In genomic region chr1:223320959-223321358, GRCh38 we compare ENCODE assay signal across 18 cellular contexts. TPM values are rescaled to one million over a fixed set of nuclear protein-coding genes. Genes with fewer than 3 reads are reported as not detected.
DNase-seq lines count a peak whose midpoint lies in the region; ATAC-seq, FAIRE-seq and TF ChIP-seq lines count a peak whose summit lies in the region.
"Had no signal": no experiment of that assay in that cellular context is flagged by ENCODE, and none has a peak within 500 bp of the region (broad histone marks: within the 10 kb centered on the region; RNA-seq: fewer than 3 reads in every experiment).

No MANE protein-coding gene starts in this region.

- no peak for ATAC-seq in A549
- ATAC-seq in K562: no peak
- ATAC-seq in stimulated activated effector memory CD8-positive, alpha-beta T cell treated with anti-CD3 and anti-CD28 coated beads, Interleukin-12 subunit alpha, Interleukin-12 subunit beta, amount 100 ng/mL, for 72 hours: no peak

- in situ Hi-C loops in K562 (cut with MboI): no loop called here

- no peaks in the 10 kb centered on the region; the same call in 1 of the 2 replicates for H3K27me3 ChIP-seq in H9 (ENCODE audit: insufficient read depth, low read length)
- peaks cover 4 to 19% of the 10 kb centered on the region in 2 experiments; a peak in 4 of 5 replicates for H3K27me3 ChIP-seq in K562 (ENCODE audit: control insufficient read depth in 2 of 2, insufficient read depth in 2 of 2, low read length in 2 of 2)

- H3K23ac ChIP-seq in H9 (ENCODE audit: insufficient read length, low read depth, low read length): no peak overlapping the region

- 19% methylated on average over 6 of the region's 6 CpGs for WGBS in A549 (ENCODE audit: missing lambda C conversion rate)
- no CpG with 5 or more reads among the region's 6 CpGs for WGBS in H9 (ENCODE audit: extremely low coverage, insufficient read length, low lambda C conversion rate)
- WGBS in K562 (ENCODE audit: insufficient coverage, low coverage, missing lambda C conversion rate): 3% methylated on average over 6 of the region's 6 CpGs

- TF ChIP-seq RAD21 in A549 (conservative IDR thresholded peaks at IDR 0.05 in 1 of 2, IDR thresholded peaks at IDR 0.05 in 1 of 2): no peak
- TF ChIP-seq RAD21 in K562 (CRISPR knock-in tag; conservative IDR thresholded peaks at IDR 0.05 in 1 of 2, IDR thresholded peaks at IDR 0.05 in 1 of 2): no peak

- H3K27ac Mint-ChIP-seq in H9 (peak overlapping the region in 2 of 3 experiments; percentile 11 to 41; a peak in 1 of 7 replicates), nephron progenitor cell (peak overlapping the region; percentile 16)
- no peak overlapping the region for H3K27ac Mint-ChIP-seq in T-helper 2 cell treated with Interferon-gamma antibody and Interleukin-4, amounts not matched to agents 5 μg/mL and 100 μg/mL, for 36 hours
- H3K27ac Mint-ChIP-seq in stimulated activated effector memory CD8-positive, alpha-beta T cell treated with anti-CD3 and anti-CD28 coated beads, Interleukin-12 subunit alpha, Interleukin-12 subunit beta, amount 100 ng/mL, for 72 hours: no peak overlapping the region
- H3K27ac Mint-ChIP-seq: CD4-positive, alpha-beta T cell; GM23338; HFFc6 had no signal

- H2BK20ac ChIP-seq in H9 (ENCODE audit: low read depth, low read length, poor library complexity, severe bottlenecking): no peak overlapping the region

- H3K4me1 Mint-ChIP-seq in H9 (peaks cover 19 to 26% of the 10 kb centered on the region in 2 experiments), nephron progenitor cell (peaks cover 18% of the 10 kb centered on the region)
- peaks cover 5% of the 10 kb centered on the region for H3K4me1 Mint-ChIP-seq in T-helper 2 cell treated with Interferon-gamma antibody and Interleukin-4, amounts not matched to agents 5 μg/mL and 100 μg/mL, for 36 hours (ENCODE audit: low read depth)
- peaks cover 19% of the 10 kb centered on the region for H3K4me1 Mint-ChIP-seq in stimulated activated effector memory CD8-positive, alpha-beta T cell treated with anti-CD3 and anti-CD28 coated beads, Interleukin-12 subunit alpha, Interleukin-12 subunit beta, amount 100 ng/mL, for 72 hours

- H3K4me2 ChIP-seq in A549 (no peak overlapping the region), H9 (ENCODE audit: insufficient read depth, insufficient read length, low read length) (no peak overlapping the region), K562 (ENCODE audit: insufficient read depth, low read length) (no peak overlapping the region)
- H3K4me2 ChIP-seq: GM23338 had no signal

- H3K79me1 ChIP-seq in H9 (ENCODE audit: insufficient read depth, low read depth, low read length, poor library complexity, severe bottlenecking): no peaks in the 10 kb centered on the region

- no peak overlapping the region for H4K5ac ChIP-seq in H9 (ENCODE audit: insufficient read length, low read depth, low read length)

- H3K4me3 Mint-ChIP-seq in H9 (no peak overlapping the region), nephron progenitor cell (no peak overlapping the region)
- no peak overlapping the region for H3K4me3 Mint-ChIP-seq in T-helper 2 cell treated with Interferon-gamma antibody and Interleukin-4, amounts not matched to agents 5 μg/mL and 100 μg/mL, for 36 hours
- no peak overlapping the region for H3K4me3 Mint-ChIP-seq in stimulated activated effector memory CD8-positive, alpha-beta T cell treated with anti-CD3 and anti-CD28 coated beads, Interleukin-12 subunit alpha, Interleukin-12 subunit beta, amount 100 ng/mL, for 72 hours
- H3K4me3 Mint-ChIP-seq: CD4-positive, alpha-beta T cell; GM23338; HFFc6 had no signal

- no peak overlapping the region for H2BK5ac ChIP-seq in H9 (ENCODE audit: insufficient read length, low read length)

- DNase-seq in A549 (ENCODE audit: low read depth in 1 of 2, low spot score in 1 of 2) (no peak), H9 (no peak), K562 (ENCODE audit: extremely low read depth in 1 of 4, low spot score in 3 of 4) (no peak), nephron progenitor cell (no peak), epidermal melanocyte (ENCODE audit: insufficient read length, low spot score) (no peak)
- no peak for DNase-seq in T-helper 2 cell treated with Interferon-gamma antibody and Interleukin-4, amounts not matched to agents 5 μg/mL and 100 μg/mL, for 36 hours (ENCODE audit: low spot score)
- DNase-seq in stimulated activated effector memory CD8-positive, alpha-beta T cell treated with anti-CD3 and anti-CD28 coated beads, Interleukin-12 subunit alpha, Interleukin-12 subunit beta, amount 100 ng/mL, for 72 hours (ENCODE audit: low spot score in 2 of 2): no peak
- DNase-seq: AML-193; CD4-positive, alpha-beta T cell; DMS153; DMS79; GDM1; HFFc6 had no signal

- FAIRE-seq in A549 (lab: Jason Lieb, UNC) (no peak), K562 (lab: Jason Lieb, UNC) (no peak)
- FAIRE-seq: A204.1, H54, HTR-8/SVneo had no signal

- H3K79me2 ChIP-seq in H9 (ENCODE audit: insufficient read depth, low read length) (no peaks in the 10 kb centered on the region; the same call in 1 of the 2 replicates), K562 (ENCODE audit: control insufficient read depth, insufficient read depth, low read length) (no peaks in the 10 kb centered on the region)

- no peak for TF ChIP-seq EP300 in A549 (IDR thresholded peaks at IDR 0.05)
- no peak for TF ChIP-seq EP300 in K562 (IDR thresholded peaks at IDR 0.05; ENCODE audit: low read length)

- no peak overlapping the region for H4K8ac ChIP-seq in H9 (replicated peaks; ENCODE audit: insufficient read length, low read depth, low read length)

- H3K36me3 Mint-ChIP-seq in H9 (ENCODE audit: insufficient read depth in 1 of 3, low read depth in 3 of 3) (no peaks in the 10 kb centered on the region; a peak in 1 of 7 replicates), nephron progenitor cell (ENCODE audit: low read depth) (peaks cover 1% of the 10 kb centered on the region)
- no peaks in the 10 kb centered on the region for H3K36me3 Mint-ChIP-seq in T-helper 2 cell treated with Interferon-gamma antibody and Interleukin-4, amounts not matched to agents 5 μg/mL and 100 μg/mL, for 36 hours (ENCODE audit: low read depth)
- H3K36me3 Mint-ChIP-seq in stimulated activated effector memory CD8-positive, alpha-beta T cell treated with anti-CD3 and anti-CD28 coated beads, Interleukin-12 subunit alpha, Interleukin-12 subunit beta, amount 100 ng/mL, for 72 hours: no peaks in the 10 kb centered on the region

- no peak overlapping the region for H3T11ph ChIP-seq in H9 (ENCODE audit: low read length)

- no peaks in the 10 kb centered on the region for H3K36me3 ChIP-seq in K562 (ENCODE audit: control insufficient read depth, insufficient read depth, low read length)

- H2AFZ ChIP-seq in H9 (ENCODE audit: low read length): no peak overlapping the region
- H2AFZ ChIP-seq in K562 (ENCODE audit: low read depth, low read length): no peak overlapping the region

- no peak overlapping the region for H4K91ac ChIP-seq in H9 (ENCODE audit: insufficient read length, low read depth, low read length)

- no peak overlapping the region for H3K4me3 ChIP-seq in A549
- H3K4me3 ChIP-seq in K562: no peak overlapping the region
- H3K4me3 ChIP-seq: GM23338 had no signal

- POLR2A ChIA-PET in A549 (lab: Yijun Ruan, JAX) (no interaction called here), K562 (lab: Yijun Ruan, JAX) (interaction anchor here (1.0 kb wide), 1 partner anchor 8 kb away, joined by 3 read pairs; no protein-coding TSS in a partner anchor)

- no peaks in the 10 kb centered on the region for H3K23me2 ChIP-seq in H9 (ENCODE audit: insufficient read length, low read depth, low read length, poor library complexity, severe bottlenecking)

- H3K9me3 Mint-ChIP-seq in H9: peaks cover 0 to 4% of the 10 kb centered on the region in 2 experiments; a peak in 3 of 5 replicates
- H3K9me3 Mint-ChIP-seq in nephron progenitor cell: peaks cover 5% of the 10 kb centered on the region
- H3K9me3 Mint-ChIP-seq in T-helper 2 cell treated with Interferon-gamma antibody and Interleukin-4, amounts not matched to agents 5 μg/mL and 100 μg/mL, for 36 hours: no peaks in the 10 kb centered on the region
- no peaks in the 10 kb centered on the region for H3K9me3 Mint-ChIP-seq in stimulated activated effector memory CD8-positive, alpha-beta T cell treated with anti-CD3 and anti-CD28 coated beads, Interleukin-12 subunit alpha, Interleukin-12 subunit beta, amount 100 ng/mL, for 72 hours
- H3K9me3 Mint-ChIP-seq: GM23338, HFFc6 had no signal

- no peak overlapping the region for H2AK5ac ChIP-seq in H9 (ENCODE audit: insufficient read length, low read length)

- CTCF ChIA-PET in A549 (lab: Yijun Ruan, JAX): interaction anchor here (0.9 kb wide), 2 partner anchors 12 to 211 kb away, joined by 3 read pairs; no protein-coding TSS in a partner anchor
- CTCF ChIA-PET in K562 (lab: Yijun Ruan, JAX; ENCODE audit: low intra/inter-chr PET ratio): no interaction called here

- H2BK120ac ChIP-seq in H9 (ENCODE audit: low read depth, low read length, poor library complexity, severe bottlenecking): no peak overlapping the region

- no peak overlapping the region for H2BK15ac ChIP-seq in H9 (ENCODE audit: low read depth, low read length)

- intact Hi-C loops in K562 (cut with micrococcal nuclease): no loop called here

- TF ChIP-seq POLR2A in A549 (IDR thresholded peaks at IDR 0.05; ENCODE audit: low read length) (no peak), K562 (conservative IDR thresholded peaks at IDR 0.05) (no peak)

- H3K56ac ChIP-seq in H9 (ENCODE audit: insufficient read length, low read depth, low read length): no peak overlapping the region

- no peak overlapping the region for H3K4ac ChIP-seq in H9 (ENCODE audit: low read depth, low read length)

- no peak overlapping the region for H3K18ac ChIP-seq in H9 (ENCODE audit: insufficient read length, low read depth, low read length)

- no peaks in the 10 kb centered on the region for H3K9me1 ChIP-seq in K562 (ENCODE audit: control insufficient read depth, insufficient read depth, low read length)

- H3K9ac ChIP-seq in H9 (ENCODE audit: extremely low read depth, insufficient read length, low read length): no peak overlapping the region
- H3K9ac ChIP-seq in K562 (ENCODE audit: insufficient read depth in 1 of 2, low read depth in 2 of 2, low read length in 2 of 2): no peak overlapping the region

- no peak overlapping the region for H2BK12ac ChIP-seq in H9 (ENCODE audit: insufficient read length, low read depth, low read length)

- H3K27ac ChIP-seq in A549 (no peak overlapping the region), H9 (ENCODE audit: insufficient read length, low read depth, low read length) (no peak overlapping the region), K562 (ENCODE audit: extremely low read depth, low read depth, low read length) (no peak overlapping the region)
- H3K27ac ChIP-seq: C4-2B had no signal

- no peak overlapping the region for H3K14ac ChIP-seq in H9 (ENCODE audit: insufficient read depth, low read length)

- no peak for TF ChIP-seq CTCF in A549 (IDR thresholded peaks at IDR 0.05)
- TF ChIP-seq CTCF in H9 (conservative IDR thresholded peaks at IDR 0.05): no peak
- TF ChIP-seq CTCF in K562 (IDR thresholded peaks at IDR 0.05 in 2 of 3, conservative IDR thresholded peaks at IDR 0.05 in 1 of 3; ENCODE audit: insufficient read depth in 2 of 3, low read depth in 1 of 3, low read length in 3 of 3): no peak
- TF ChIP-seq CTCF in nephron progenitor cell (IDR thresholded peaks at IDR 0.05): no peak

- H3K9me3 ChIP-seq in A549: no peaks in the 10 kb centered on the region
- H3K9me3 ChIP-seq in H9 (ENCODE audit: control insufficient read depth, low read depth, low read length): no peaks in the 10 kb centered on the region
- H3K9me3 ChIP-seq in K562 (replicated peaks; ENCODE audit: control insufficient read depth, insufficient read depth, low read depth, low read length): no peaks in the 10 kb centered on the region

- H3K4me1 ChIP-seq in A549 (no peaks in the 10 kb centered on the region), H9 (ENCODE audit: insufficient read depth, low read length) (no peaks in the 10 kb centered on the region; the same call in 1 of the 2 replicates), K562 (replicated peaks in 1 of 2; ENCODE audit: control insufficient read depth in 2 of 2, insufficient read depth in 2 of 2, low read length in 2 of 2) (no peaks in the 10 kb centered on the region)

- H4K20me1 ChIP-seq in H9 (ENCODE audit: control insufficient read depth, insufficient read depth, insufficient read length) (no peaks in the 10 kb centered on the region), K562 (replicated peaks; ENCODE audit: control insufficient read depth, insufficient read depth, low read length) (no peaks in the 10 kb centered on the region)

- BruUV-seq in K562 (replicated peaks; lab: Mats Ljungman, UMichigan): no TSS peak

- H3K27me3 Mint-ChIP-seq in H9 (ENCODE audit: low read depth) (peaks cover 8% of the 10 kb centered on the region), nephron progenitor cell (ENCODE audit: low read depth, poor library complexity) (peaks cover 11% of the 10 kb centered on the region)
- peaks cover 3% of the 10 kb centered on the region for H3K27me3 Mint-ChIP-seq in T-helper 2 cell treated with Interferon-gamma antibody and Interleukin-4, amounts not matched to agents 5 μg/mL and 100 μg/mL, for 36 hours (ENCODE audit: low read depth)
- H3K27me3 Mint-ChIP-seq: CD4-positive, alpha-beta T cell had no signal

RNA-seq across cellular contexts. Expression of gene SUSD4, which starts 43.0 kb away (rescaled TPM):
- polyA plus RNA-seq in A549 (2011; rRNA removed) (0.85 and 1.6 TPM in 2 replicates), A549 (2017; fragmentation: RNase III; extraction: RNeasy Plus Mini Kit Qiagen cat#74134 plus additional on column Dnase treatment) (0.61 to 0.67 TPM (median 0.64 TPM) in 3 replicates), K562 (2011; rRNA removed) (0.15 and 1.7 TPM in 2 replicates), K562 (2014; fragmentation: Illumina TruSeq; extraction: Trizol) (0.06 and 0.07 TPM in 2 replicates), K562 (2014; fragmentation: Nextera tagmentation; extraction: Ambion mirVana) (under 1 TPM in 1 of 2 experiments, not detected in 1; 0.06 TPM), K562 (2014; rRNA removed) (0.16 TPM in 1 of 2 replicates, not detected in the other)
- 0.20 and 0.34 TPM in 2 replicates for polyA plus RNA-seq in A549 (2012; cell fraction: cytosol; rRNA removed)
- polyA plus RNA-seq in A549 (2012; cell fraction: nucleus; rRNA removed): 0.83 and 1.7 TPM in 2 replicates
- 0.97 and 1.1 TPM in 2 replicates for polyA minus RNA-seq in A549 (2011; rRNA and poly(A)+ RNA removed)
- total RNA-seq in H9 (2021) (3.5 and 4.2 TPM in 2 replicates), K562 (2014; rRNA removed) (not detected in 2 replicates), K562 (2014; rRNA removed; fragmentation: Illumina TruSeq; extraction: Trizol) (not detected in 2 replicates), K562 (2015; rRNA removed; fragmentation: Illumina TruSeq; extraction: Trizol) (not detected in 2 replicates), K562 (2021) (0.09 TPM in 1 of 2 replicates, not detected in the other)
- 0.16 and 0.97 TPM in 2 replicates for total RNA-seq in K562 (2011; cell fraction: chromatin; rRNA removed; ENCODE audit: low replicate concordance)
- total RNA-seq in K562 (2011; cell fraction: nucleolus; rRNA removed): 0.26 and 0.67 TPM in 2 replicates
- total RNA-seq in K562 (2011; cell fraction: nucleoplasm; rRNA removed): 0.23 and 1.1 TPM in 2 replicates
- 0.10 and 1.3 TPM in 2 replicates for polyA plus RNA-seq in K562 (2011; cell fraction: cytosol; rRNA removed)
- polyA plus RNA-seq in K562 (2011; cell fraction: nucleus; rRNA removed): 0.95 and 3.8 TPM in 2 replicates
- polyA plus RNA-seq in K562 (2012): 0.14 and 0.26 TPM in 2 replicates
- 1.0 TPM in 1 of 2 replicates, not detected in the other for polyA minus RNA-seq in K562 (2011; rRNA and poly(A)+ RNA removed)
- polyA minus RNA-seq in K562 (2011; cell fraction: cytosol; rRNA and poly(A)+ RNA removed): 0.38 TPM in 1 of 2 replicates, not detected in the other
- polyA minus RNA-seq in K562 (2011; cell fraction: nucleus; rRNA and poly(A)+ RNA removed): 0.89 and 0.94 TPM in 2 replicates

Comparison
In these comparisons a context has a peak if more than half of its experiments do, and no peak if none do; other contexts are left out.
1. H3K27ac Mint-ChIP-seq: peak in H9 (2 of 3) and nephron progenitor cell (single experiment); none in T-helper 2 cell treated with Interferon-gamma antibody and Interleukin-4, amounts not matched to agents 5 μg/mL and 100 μg/mL, for 36 hours (single experiment) and stimulated activated effector memory CD8-positive, alpha-beta T cell treated with anti-CD3 and anti-CD28 coated beads, Interleukin-12 subunit alpha, Interleukin-12 subunit beta, amount 100 ng/mL, for 72 hours (single experiment).
2. Of the 35 proteins assayed by ChIP-seq in both K562 and A549: peak only in K562: none; only in A549: MAFK; in both: none; in neither: 34.